ENCODE assay signal across 8 cellular contexts in genomic region chrX:129678176-129678880, GRCh38. TPM values are rescaled to one million over a fixed set of nuclear protein-coding genes. Genes with fewer than 3 reads are reported as not detected.
A peak's percentile ranks its signal among the peaks of the same experiment; 100 is the strongest.
DNase-seq lines count a peak whose midpoint lies in the region; ATAC-seq lines count a peak whose summit lies in the region.

No MANE protein-coding gene starts in this region.

- H3K4me3 Mint-ChIP-seq in naive thymus-derived CD4-positive, alpha-beta T cell: peak overlapping the region; percentile 62 to 85 (median 70)

- H3K27me3 Mint-ChIP-seq in naive thymus-derived CD4-positive, alpha-beta T cell: peaks cover 0 to 22% (median 0%) of the 10 kb centered on the region in 5 donors

- H3K27me3 ChIP-seq in esophagus (ENCODE audit: control insufficient read depth in 1 of 2, insufficient read depth in 2 of 2, low read length in 2 of 2): no peaks in the 10 kb centered on the region
- no peaks in the 10 kb centered on the region for H3K27me3 ChIP-seq in naive thymus-derived CD4-positive, alpha-beta T cell (ENCODE audit: control insufficient read depth in 2 of 2, insufficient read depth in 2 of 2, low read length in 2 of 2)

- peak; percentile 53 for ATAC-seq in HG02623 (IDR thresholded peaks at IDR 0.05; ENCODE audit: unreplicated experiment)
- ATAC-seq in naive thymus-derived CD4-positive, alpha-beta T cell: peak; percentile 95
- ATAC-seq in HG02981 (IDR thresholded peaks at IDR 0.05; ENCODE audit: unreplicated experiment): no peak

- H3K36me3 ChIP-seq in esophagus (ENCODE audit: control insufficient read depth in 2 of 2, insufficient read depth in 2 of 2, low read length in 1 of 2): no peaks in the 10 kb centered on the region
- H3K36me3 ChIP-seq in naive thymus-derived CD4-positive, alpha-beta T cell (ENCODE audit: control insufficient read depth in 2 of 3, insufficient read depth in 3 of 3, low read length in 3 of 3): no peaks in the 10 kb centered on the region

- no peaks in the 10 kb centered on the region for H3K4me1 ChIP-seq in esophagus (ENCODE audit: control insufficient read depth in 2 of 2, insufficient read depth in 2 of 2, low read length in 1 of 2)
- H3K4me1 ChIP-seq in naive thymus-derived CD4-positive, alpha-beta T cell (ENCODE audit: control insufficient read depth in 2 of 2, insufficient read depth in 2 of 2, low read length in 2 of 2): peaks cover 5 to 14% of the 10 kb centered on the region in 2 donors

- POLR2A ChIA-PET in naive thymus-derived CD4-positive, alpha-beta T cell (lab: Charles Lee): interaction anchor here (0.6 to 2.2 kb wide), 10 partner anchors 17 to 362 kb away, joined by 3 to 12 read pairs (median 3); partner anchors contain the start of gene SASH3

- H3K9me3 ChIP-seq in esophagus (ENCODE audit: control insufficient read depth in 2 of 2, insufficient read depth in 1 of 2, low read depth in 1 of 2, low read length in 1 of 2): no peaks in the 10 kb centered on the region
- H3K9me3 ChIP-seq in naive thymus-derived CD4-positive, alpha-beta T cell (ENCODE audit: control insufficient read depth in 2 of 3, low read length in 3 of 3): no peaks in the 10 kb centered on the region

- peak overlapping the region; percentile 59 to 74 for H3K27ac ChIP-seq in esophagus (ENCODE audit: low read depth in 2 of 2, low read length in 1 of 2)
- peak overlapping the region; percentile 38 for H3K27ac ChIP-seq in naive thymus-derived CD4-positive, alpha-beta T cell (ENCODE audit: low read depth, low read length)

- peak overlapping the region; percentile 39 to 55 for H3K4me3 ChIP-seq in esophagus (ENCODE audit: low read depth in 1 of 2, low read length in 2 of 2)
- H3K4me3 ChIP-seq in naive thymus-derived CD4-positive, alpha-beta T cell (ENCODE audit: low read length): peak overlapping the region; percentile 53

- DNase-seq in DMS53 (lab: John Stamatoyannopoulos, UW) (peak; percentile 88), NCI-H510A (lab: John Stamatoyannopoulos, UW) (peak; percentile 59), ureter (ENCODE audit: low spot score) (peak; percentile 43)
- peak; percentile 57 for DNase-seq in activated CD8-positive, alpha-beta memory T cell treated with anti-CD3 and anti-CD28 coated beads, Interleukin-2, amount 50 U/mL, for 48 hours
- DNase-seq in naive thymus-derived CD4-positive, alpha-beta T cell: peak; percentile 24 to 51 (median 40)

- intact Hi-C loops in naive thymus-derived CD4-positive, alpha-beta T cell (cut with micrococcal nuclease): loop anchor here (1.0 to 5.0 kb wide), 7 partner anchors 24 to 228 kb away; partner anchors contain the start of genes APLN (in 1 of the 2) and UTP14A (in 1 of the 2)

- CTCF ChIA-PET in naive thymus-derived CD4-positive, alpha-beta T cell (lab: Charles Lee): interaction anchor here (0.6 to 2.2 kb wide), 7 partner anchors 18 to 145 kb away, joined by 3 to 14 read pairs (median 4); no protein-coding TSS in a partner anchor

- H3K36me3 Mint-ChIP-seq in naive thymus-derived CD4-positive, alpha-beta T cell: no peaks in the 10 kb centered on the region

- peaks cover 7 to 36% (median 23%) of the 10 kb centered on the region in 7 donors for H3K4me1 Mint-ChIP-seq in naive thymus-derived CD4-positive, alpha-beta T cell

- 3 to 39% methylated on average over 48 to 49 of the region's 49 CpGs for WGBS in esophagus, 2 donors

- peak overlapping the region in 8 of 9 donors; percentile 47 to 94 (median 84) for H3K27ac Mint-ChIP-seq in naive thymus-derived CD4-positive, alpha-beta T cell

- H3K9me3 Mint-ChIP-seq in naive thymus-derived CD4-positive, alpha-beta T cell: peaks cover 0 to under 1% (median 0%) of the 10 kb centered on the region in 11 donors

RNA-seq across cellular contexts. Expression of gene APLN, which starts 23.6 kb away (rescaled TPM):
- polyA plus RNA-seq in esophagus: under 1 TPM; 0.22 to 0.31 TPM
- under 1 TPM in 1 of 5 experiments, not detected in 4; 0.10 TPM for total RNA-seq in naive thymus-derived CD4-positive, alpha-beta T cell
- polyA plus RNA-seq in naive thymus-derived CD4-positive, alpha-beta T cell: not detected
- total RNA-seq in ureter: 0.52 TPM
